Comparison of ENCODE assay signal across 11 cellular contexts in the genomic region with DNA sequence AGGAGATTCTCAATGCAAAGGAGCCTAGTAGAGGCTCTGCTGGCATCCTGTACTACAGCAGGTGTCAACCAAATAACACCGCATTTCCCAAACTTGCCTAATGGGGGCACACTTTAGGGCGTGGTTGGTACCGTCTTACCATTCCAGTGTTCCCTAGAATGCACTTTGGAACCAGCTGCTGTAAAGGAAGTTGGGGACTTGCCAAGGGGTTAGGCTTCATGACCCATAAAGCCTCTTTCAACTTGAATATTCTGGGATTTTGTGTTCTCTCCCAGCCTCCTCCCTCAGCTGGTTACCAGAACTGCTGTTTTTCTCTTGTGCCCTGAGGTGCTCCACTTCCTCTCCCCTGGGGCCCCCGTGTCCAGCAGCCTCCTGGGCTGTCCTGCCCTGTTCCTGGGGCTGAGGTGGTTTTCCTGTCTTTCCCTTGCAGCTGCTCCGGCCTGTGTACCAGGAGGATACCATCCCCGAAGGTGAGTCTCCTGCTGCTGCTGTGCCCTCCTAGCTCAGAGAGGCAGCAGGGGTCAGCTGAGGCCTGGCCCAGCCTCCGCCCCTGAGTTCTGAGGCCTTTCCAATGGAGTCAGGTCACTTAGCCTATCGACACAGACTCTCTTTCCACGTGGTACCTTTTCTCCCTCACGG. TPM values are rescaled to one million over a fixed set of nuclear protein-coding genes. Genes with fewer than 3 reads are reported as not detected.
DNase-seq lines count a peak whose midpoint lies in the region; ATAC-seq, FAIRE-seq and TF ChIP-seq lines count a peak whose summit lies in the region.
"Had no signal": no experiment of that assay in that cellular context is flagged by ENCODE, and none has a peak within 500 bp of the region (broad histone marks: within the 10 kb centered on the region; RNA-seq: fewer than 3 reads in every experiment).

No MANE protein-coding gene starts in this region.

- ATAC-seq in Right ventricle myocardium inferior, result no peak

- no peaks in the 10 kb centered on the region for H3F3A ChIP-seq in OCI-LY1 (ENCODE audit: insufficient read depth, low read length)

- no peaks in the 10 kb centered on the region for H3K9me2 ChIP-seq in OCI-LY1 (ENCODE audit: low read depth, low read length)

- peak; percentile 56 for TF ChIP-seq POLR2A in transverse colon (IDR thresholded peaks at IDR 0.05)

- no peaks in the 10 kb centered on the region for H4K20me1 ChIP-seq in OCI-LY1 (ENCODE audit: insufficient read depth, low read length)

- H3K79me2 ChIP-seq in OCI-LY1 (ENCODE audit: insufficient read depth, low read length), result no peaks in the 10 kb centered on the region

- no peak overlapping the region for H3K4me3 ChIP-seq in right atrium auricular region
- no peak overlapping the region for H3K4me3 ChIP-seq in OCI-LY1 (ENCODE audit: low read depth, low read length, poor library complexity, severe bottlenecking)
- no peak overlapping the region for H3K4me3 ChIP-seq in fibroblast of the aortic adventitia (ENCODE audit: low read depth, low read length)
- peak overlapping the region in 2 of 4 donors; percentile 9 to 17 for H3K4me3 ChIP-seq in transverse colon

- TF ChIP-seq CTCF in right atrium auricular region (IDR thresholded peaks at IDR 0.05), result peak in 1 of 2 donors; percentile 15
- TF ChIP-seq CTCF in OCI-LY1 (IDR thresholded peaks at IDR 0.05; ENCODE audit: low read length), result peak; percentile 49
- TF ChIP-seq CTCF in fibroblast of the aortic adventitia (IDR thresholded peaks at IDR 0.05; ENCODE audit: insufficient read depth, low read length), result no peak
- peak in 4 of 5 experiments; percentile 28 to 55 (median 37) for TF ChIP-seq CTCF in transverse colon (IDR thresholded peaks at IDR 0.05)

- H3K9me3 ChIP-seq in right atrium auricular region (no peaks in the 10 kb centered on the region), OCI-LY1 (ENCODE audit: low read length) (no peaks in the 10 kb centered on the region), transverse colon (no peaks in the 10 kb centered on the region)
- H3K9me3 ChIP-seq: Caco-2 had no signal

- DNase-seq in right atrium auricular region (ENCODE audit: low spot score) (no peak), Right ventricle myocardium inferior (ENCODE audit: missing footprints) (no peak), fibroblast of the aortic adventitia (ENCODE audit: low read depth) (peak; percentile 13), transverse colon (peak; percentile 87), activated T-cell treated with anti-CD3 and anti-CD28 coated beads for 4 hours (no peak), RCC 7860 (ENCODE audit: low spot score) (no peak), SHP77 treated with DMSO at 0.1 percent for 48 hours (lab: John Stamatoyannopoulos, UW) (no peak)
- DNase-seq: NK-92 treated with Interleukin-12 subunit alpha and Interleukin-12 subunit beta, amount 100 ng/mL, for 24 hours had no signal

- WGBS in transverse colon (ENCODE audit: low coverage in 1 of 2), 2 donors, result 40 to 49% methylated on average over 2 to 10 of the region's 10 CpGs

- in situ Hi-C loops in transverse colon (cut with MboI; ENCODE audit: low pct_ligation_motif_present in 1 of 4, low pct_unique_long_range_greater_than_20kb in 1 of 4, low sequenced_read_pairs in 3 of 4), result no loop called here

- no peak overlapping the region for H3K9ac ChIP-seq in OCI-LY1 (ENCODE audit: low read length)

- H3K27me3 ChIP-seq in right atrium auricular region, result no peaks in the 10 kb centered on the region
- 0 out of 2 replicates have a peak, but pooled peaks cover 5% of the 10 kb centered on the region for H3K27me3 ChIP-seq in OCI-LY1 (ENCODE audit: insufficient read depth, low read length)
- H3K27me3 ChIP-seq in transverse colon, result no peaks in the 10 kb centered on the region

- TF ChIP-seq EP300 in transverse colon (IDR thresholded peaks at IDR 0.05; ENCODE audit: low read depth), result no peak

- H3K36me3 ChIP-seq in right atrium auricular region (peaks cover 49% of the 10 kb centered on the region), OCI-LY1 (ENCODE audit: insufficient read depth, low read length) (no peaks in the 10 kb centered on the region), transverse colon (no peaks in the 10 kb centered on the region)

- H2AFZ ChIP-seq in OCI-LY1 (ENCODE audit: low read length), result no peak overlapping the region

- intact Hi-C loops in Right ventricle myocardium inferior (cut with DNase I), result no loop called here
- intact Hi-C loops in transverse colon (cut with DNase I; ENCODE audit: low total_unique reads), result no loop called here

- peaks cover 0 to 89% of the 10 kb centered on the region in 2 donors for H3K4me1 ChIP-seq in right atrium auricular region
- peaks cover 10% of the 10 kb centered on the region for H3K4me1 ChIP-seq in OCI-LY1 (ENCODE audit: insufficient read depth, low read length, severe bottlenecking)
- peaks cover 8 to 72% (median 45%) of the 10 kb centered on the region in 4 donors for H3K4me1 ChIP-seq in transverse colon
- H3K4me1 ChIP-seq: Caco-2 had no signal

- no peak for FAIRE-seq in RCC 7860 (lab: Jason Lieb, UNC)

- H3K27ac ChIP-seq in right atrium auricular region, result peak overlapping the region; percentile 61 to 77
- no peak overlapping the region for H3K27ac ChIP-seq in OCI-LY1 (ENCODE audit: low read depth, low read length, poor library complexity, severe bottlenecking)
- peak overlapping the region; percentile 78 to 86 (median 84) for H3K27ac ChIP-seq in transverse colon
- H3K27ac ChIP-seq: HL-60 had no signal

- H3K4me2 ChIP-seq in OCI-LY1 (ENCODE audit: low read length), result no peak overlapping the region

RNA-seq across cellular contexts. Expression of a gene that starts 44.7 kb away (rescaled TPM):
- total RNA-seq in right atrium auricular region, result 100 to 1,000 TPM; 112 to 184 TPM
- total RNA-seq in Right ventricle myocardium inferior, result 139 TPM
- total RNA-seq in fibroblast of the aortic adventitia (ENCODE audit: low replicate concordance), result 22.2 and 48.9 TPM in 2 replicates
- 100 to 1,000 TPM in 1 of 4 donors, 10 to 100 TPM in 3; 62.7 to 150 (median 80.9) TPM for total RNA-seq in transverse colon

Comparison
In these comparisons a context has a peak if more than half of its experiments do, and no peak if none do; other contexts are left out.
1. DNase-seq: peak in fibroblast of the aortic adventitia (single experiment) and transverse colon (single experiment); none in right atrium auricular region (single experiment), Right ventricle myocardium inferior (single experiment), activated T-cell treated with anti-CD3 and anti-CD28 coated beads for 4 hours (single experiment), RCC 7860 (single experiment) and SHP77 treated with DMSO at 0.1 percent for 48 hours (single experiment).